1 cellular context compared by ENCODE assay signal in the genomic region with DNA sequence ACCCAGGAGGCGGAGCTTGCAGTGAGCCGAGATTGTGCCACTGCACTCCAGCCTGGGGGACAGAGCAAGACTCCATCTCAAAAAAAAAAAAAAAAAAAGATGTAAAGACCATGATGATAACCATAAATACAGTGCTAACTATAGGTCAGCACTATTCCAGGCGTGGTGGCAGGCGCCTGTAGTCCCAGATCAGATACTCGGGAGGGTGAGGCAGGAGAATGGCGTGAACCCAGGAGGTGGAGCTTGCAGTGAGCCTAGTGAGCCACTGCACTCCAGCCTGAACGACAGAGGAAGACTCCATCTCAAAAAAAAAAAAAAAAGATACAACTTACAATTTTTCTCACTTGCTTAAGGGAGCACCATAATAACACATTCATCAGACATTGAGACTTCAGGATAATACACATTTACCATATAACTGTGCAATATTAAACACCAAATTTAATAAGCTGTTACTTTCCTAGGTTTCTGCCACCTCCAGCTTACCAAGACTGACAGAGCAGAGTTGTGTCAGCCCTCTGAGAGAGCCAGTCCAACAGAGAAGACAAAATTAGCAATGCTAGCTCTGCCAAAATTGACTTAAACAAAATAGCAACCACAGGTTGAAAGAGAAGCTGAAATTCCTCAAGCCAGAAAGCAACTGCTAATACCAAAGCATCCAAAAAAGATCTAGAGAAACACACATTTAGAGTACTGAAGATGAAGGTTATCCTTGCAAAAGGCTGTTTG.
TF ChIP-seq lines count a peak whose summit lies in the region.

No MANE protein-coding gene starts in this region.

TF ChIP-seq in K562, 482 proteins besides CTCF, POLR2A, EP300 and RAD21 (continued from another document):
- TF ChIP-seq, protein P1, sequence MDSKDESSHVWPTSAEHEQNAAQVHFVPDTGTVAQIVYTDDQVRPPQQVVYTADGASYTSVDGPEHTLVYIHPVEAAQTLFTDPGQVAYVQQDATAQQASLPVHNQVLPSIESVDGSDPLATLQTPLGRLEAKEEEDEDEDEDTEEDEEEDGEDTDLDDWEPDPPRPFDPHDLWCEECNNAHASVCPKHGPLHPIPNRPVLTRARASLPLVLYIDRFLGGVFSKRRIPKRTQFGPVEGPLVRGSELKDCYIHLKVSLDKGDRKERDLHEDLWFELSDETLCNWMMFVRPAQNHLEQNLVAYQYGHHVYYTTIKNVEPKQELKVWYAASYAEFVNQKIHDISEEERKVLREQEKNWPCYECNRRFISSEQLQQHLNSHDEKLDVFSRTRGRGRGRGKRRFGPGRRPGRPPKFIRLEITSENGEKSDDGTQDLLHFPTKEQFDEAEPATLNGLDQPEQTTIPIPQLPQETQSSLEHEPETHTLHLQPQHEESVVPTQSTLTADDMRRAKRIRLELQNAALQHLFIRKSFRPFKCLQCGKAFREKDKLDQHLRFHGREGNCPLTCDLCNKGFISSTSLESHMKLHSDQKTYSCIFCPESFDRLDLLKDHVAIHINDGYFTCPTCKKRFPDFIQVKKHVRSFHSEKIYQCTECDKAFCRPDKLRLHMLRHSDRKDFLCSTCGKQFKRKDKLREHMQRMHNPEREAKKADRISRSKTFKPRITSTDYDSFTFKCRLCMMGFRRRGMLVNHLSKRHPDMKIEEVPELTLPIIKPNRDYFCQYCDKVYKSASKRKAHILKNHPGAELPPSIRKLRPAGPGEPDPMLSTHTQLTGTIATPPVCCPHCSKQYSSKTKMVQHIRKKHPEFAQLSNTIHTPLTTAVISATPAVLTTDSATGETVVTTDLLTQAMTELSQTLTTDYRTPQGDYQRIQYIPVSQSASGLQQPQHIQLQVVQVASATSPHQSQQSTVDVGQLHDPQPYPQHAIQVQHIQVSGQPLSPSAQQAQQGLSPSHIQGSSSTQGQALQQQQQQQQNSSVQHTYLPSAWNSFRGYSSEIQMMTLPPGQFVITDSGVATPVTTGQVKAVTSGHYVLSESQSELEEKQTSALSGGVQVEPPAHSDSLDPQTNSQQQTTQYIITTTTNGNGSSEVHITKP (IDR thresholded peaks at IDR 0.05; ENCODE audit: partially characterized antibody), result peak; percentile 60
- no peak for TF ChIP-seq ETS2 (tag; IDR thresholded peaks at IDR 0.05; ENCODE audit: borderline replicate concordance, poor library complexity, severe bottlenecking)
- TF ChIP-seq ARHGAP35 (IDR thresholded peaks at IDR 0.05; ENCODE audit: partially characterized antibody), result no peak
